ENCODE assay signal across 20 cellular contexts in the genomic region with DNA sequence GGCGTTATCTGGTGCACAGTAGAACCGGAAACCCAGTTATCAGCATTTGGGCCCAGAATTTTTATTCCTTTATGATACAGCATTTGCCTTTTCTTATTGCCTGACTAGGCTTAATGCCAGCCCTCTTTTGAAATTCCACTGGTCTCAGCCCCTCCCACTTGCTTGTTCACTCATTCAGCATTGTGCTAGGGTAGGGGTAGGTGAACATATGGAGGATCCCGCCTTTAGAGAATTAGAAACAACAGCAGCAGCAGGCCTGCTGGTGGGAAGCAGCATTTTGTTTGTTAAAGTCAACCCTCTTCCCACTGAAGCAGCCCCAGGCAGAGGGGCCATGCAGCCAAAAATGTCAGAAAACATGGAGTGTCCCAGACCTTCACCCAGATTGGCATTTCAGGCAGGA.
A peak's percentile ranks its signal among the peaks of the same experiment; 100 is the strongest.
DNase-seq lines count a peak whose midpoint lies in the region; ATAC-seq and TF ChIP-seq lines count a peak whose summit lies in the region.
"Had no signal": no experiment of that assay in that cellular context is flagged by ENCODE, and none has a peak within 500 bp of the region (broad histone marks: within the 10 kb centered on the region; RNA-seq: fewer than 3 reads in every experiment).

No MANE protein-coding gene starts in this region.

- no peaks in the 10 kb centered on the region for H3K23me2 ChIP-seq in H9 (ENCODE audit: insufficient read length, low read depth, low read length, poor library complexity, severe bottlenecking)

- H3K4me1 Mint-ChIP-seq in H9 (peaks cover 5 to 6% of the 10 kb centered on the region in 2 experiments), WTC11 (peaks cover 10% of the 10 kb centered on the region)
- no peaks in the 10 kb centered on the region for H3K4me1 Mint-ChIP-seq in stimulated activated naive CD8-positive, alpha-beta T cell treated with anti-CD3 and anti-CD28 coated beads, Interleukin-15, amount 100 ng/mL, for 72 hours
- no peaks in the 10 kb centered on the region for H3K4me1 Mint-ChIP-seq in activated naive CD8-positive, alpha-beta T cell treated with anti-CD3 and anti-CD28 coated beads, Interleukin-2, amount 50 U/mL, for 24 hours

- no peaks in the 10 kb centered on the region for H3K9me3 ChIP-seq in H9 (ENCODE audit: control insufficient read depth, low read depth, low read length)
- H3K9me3 ChIP-seq: MG63 had no signal

- H2BK15ac ChIP-seq in H9 (ENCODE audit: low read depth, low read length), result no peak overlapping the region

- H2AK5ac ChIP-seq in H9 (ENCODE audit: insufficient read length, low read length), result no peak overlapping the region

- H2AFZ ChIP-seq in H9 (ENCODE audit: low read length), result peak overlapping the region; percentile 6

- H4K20me1 ChIP-seq in H9 (ENCODE audit: control insufficient read depth, insufficient read depth, insufficient read length), result no peaks in the 10 kb centered on the region

- CTCF ChIA-PET in WTC11 (lab: Charles Lee), result no interaction called here

- no peak overlapping the region for H2BK20ac ChIP-seq in H9 (ENCODE audit: low read depth, low read length, poor library complexity, severe bottlenecking)

- H3K9ac ChIP-seq in H9 (ENCODE audit: extremely low read depth, insufficient read length, low read length), result no peak overlapping the region

- H3K4me2 ChIP-seq in H9 (ENCODE audit: insufficient read depth, insufficient read length, low read length), result no peak overlapping the region

- POLR2A ChIA-PET in WTC11 (lab: Charles Lee), result no interaction called here

- H3K27ac Mint-ChIP-seq in H9 (peak overlapping the region in 1 of 3 experiments; percentile 81; a peak in 1 of 7 replicates), WTC11 (no peak overlapping the region)
- H3K27ac Mint-ChIP-seq in stimulated activated naive CD8-positive, alpha-beta T cell treated with anti-CD3 and anti-CD28 coated beads, Interleukin-15, amount 100 ng/mL, for 72 hours, result no peak overlapping the region
- H3K27ac Mint-ChIP-seq in activated naive CD8-positive, alpha-beta T cell treated with anti-CD3 and anti-CD28 coated beads, Interleukin-2, amount 50 U/mL, for 24 hours, result no peak overlapping the region

- H3K18ac ChIP-seq in H9 (ENCODE audit: insufficient read length, low read depth, low read length), result no peak overlapping the region

- ATAC-seq in WTC11, result peak; percentile 83
- no peak for ATAC-seq in HG02610 (IDR thresholded peaks at IDR 0.05; ENCODE audit: unreplicated experiment)
- ATAC-seq in GM21367 (IDR thresholded peaks at IDR 0.05; ENCODE audit: unreplicated experiment), result no peak
- no peak for ATAC-seq in stimulated activated naive CD8-positive, alpha-beta T cell treated with anti-CD3 and anti-CD28 coated beads, Interleukin-15, amount 100 ng/mL, for 72 hours
- ATAC-seq in activated naive CD8-positive, alpha-beta T cell treated with anti-CD3 and anti-CD28 coated beads, Interleukin-2, amount 50 U/mL, for 24 hours, result no peak

- no peak overlapping the region for H3K56ac ChIP-seq in H9 (ENCODE audit: insufficient read length, low read depth, low read length)

- H3T11ph ChIP-seq in H9 (ENCODE audit: low read length), result no peak overlapping the region

- H3K27ac ChIP-seq in H9 (ENCODE audit: insufficient read length, low read depth, low read length), result no peak overlapping the region
- H3K27ac ChIP-seq: SJSA1 had no signal

- H4K8ac ChIP-seq in H9 (replicated peaks; ENCODE audit: insufficient read length, low read depth, low read length), result no peak overlapping the region

- no peaks in the 10 kb centered on the region for H3K79me1 ChIP-seq in H9 (ENCODE audit: insufficient read depth, low read depth, low read length, poor library complexity, severe bottlenecking)

- no peak overlapping the region for H2BK120ac ChIP-seq in H9 (ENCODE audit: low read depth, low read length, poor library complexity, severe bottlenecking)

- WGBS in H9 (ENCODE audit: extremely low coverage, insufficient read length, low lambda C conversion rate), result no CpG with 5 or more reads among the region's 3 CpGs

- TF ChIP-seq CTCF in H9 (conservative IDR thresholded peaks at IDR 0.05) (no peak), WTC11 (IDR thresholded peaks at IDR 0.05) (no peak)

- H3K27me3 ChIP-seq in H9 (ENCODE audit: insufficient read depth, low read length), result no peaks in the 10 kb centered on the region
- H3K27me3 ChIP-seq: MG63, SJSA1 had no signal

- no peak overlapping the region for H4K91ac ChIP-seq in H9 (ENCODE audit: insufficient read length, low read depth, low read length)

- H3K4ac ChIP-seq in H9 (ENCODE audit: low read depth, low read length), result no peak overlapping the region

- H3K23ac ChIP-seq in H9 (ENCODE audit: insufficient read length, low read depth, low read length), result no peak overlapping the region

- H3K4me1 ChIP-seq in H9 (ENCODE audit: insufficient read depth, low read length), result no peaks in the 10 kb centered on the region
- H3K4me1 ChIP-seq: SJSA1 had no signal

- H3K9me3 Mint-ChIP-seq in H9 (no peaks in the 10 kb centered on the region), WTC11 (no peaks in the 10 kb centered on the region)
- peaks cover 11 to 29% of the 10 kb centered on the region in 2 donors for H3K9me3 Mint-ChIP-seq in stimulated activated naive CD8-positive, alpha-beta T cell treated with anti-CD3 and anti-CD28 coated beads, Interleukin-15, amount 100 ng/mL, for 72 hours
- peaks cover 12% of the 10 kb centered on the region for H3K9me3 Mint-ChIP-seq in activated naive CD8-positive, alpha-beta T cell treated with anti-CD3 and anti-CD28 coated beads, Interleukin-2, amount 50 U/mL, for 24 hours

- DNase-seq in DMS 273 (lab: John Stamatoyannopoulos, UW; ENCODE audit: unreplicated experiment), result peak; percentile 60
- no peak for DNase-seq in H9
- peak; percentile 11 for DNase-seq in WTC11 (ENCODE audit: low spot score)
- DNase-seq in iPS-NIHi7 (ENCODE audit: extremely low spot score), result peak; percentile 8
- DNase-seq in stimulated activated naive CD8-positive, alpha-beta T cell treated with anti-CD3 and anti-CD28 coated beads, Interleukin-15, amount 100 ng/mL, for 72 hours, result no peak
- DNase-seq in activated naive CD8-positive, alpha-beta T cell treated with anti-CD3 and anti-CD28 coated beads, Interleukin-2, amount 50 U/mL, for 24 hours, result no peak
- DNase-seq: 8988T, ACHN, Calu3, KBM-7, MG63, NCI-H1105 treated with DMSO at 0.1 percent for 48 hours, NCI-H146, NCI-H1930, NCI-H2107, NCI-H526, Right ventricle myocardium superior had no signal

- H3K4me3 Mint-ChIP-seq in H9 (no peak overlapping the region), WTC11 (no peak overlapping the region)
- no peak overlapping the region for H3K4me3 Mint-ChIP-seq in stimulated activated naive CD8-positive, alpha-beta T cell treated with anti-CD3 and anti-CD28 coated beads, Interleukin-15, amount 100 ng/mL, for 72 hours
- H3K4me3 Mint-ChIP-seq in activated naive CD8-positive, alpha-beta T cell treated with anti-CD3 and anti-CD28 coated beads, Interleukin-2, amount 50 U/mL, for 24 hours, result no peak overlapping the region

- H3K14ac ChIP-seq in H9 (ENCODE audit: insufficient read depth, low read length), result no peak overlapping the region

- H3K36me3 Mint-ChIP-seq in H9 (ENCODE audit: insufficient read depth in 1 of 3, low read depth in 3 of 3) (no peaks in the 10 kb centered on the region), WTC11 (no peaks in the 10 kb centered on the region)
- H3K36me3 Mint-ChIP-seq in activated naive CD8-positive, alpha-beta T cell treated with anti-CD3 and anti-CD28 coated beads, Interleukin-2, amount 50 U/mL, for 24 hours (ENCODE audit: low read depth), result no peaks in the 10 kb centered on the region

- no peak overlapping the region for H2BK5ac ChIP-seq in H9 (ENCODE audit: insufficient read length, low read length)

- H3K27me3 Mint-ChIP-seq in H9 (ENCODE audit: low read depth) (no peaks in the 10 kb centered on the region), WTC11 (ENCODE audit: low read depth) (no peaks in the 10 kb centered on the region)
- no peaks in the 10 kb centered on the region for H3K27me3 Mint-ChIP-seq in stimulated activated naive CD8-positive, alpha-beta T cell treated with anti-CD3 and anti-CD28 coated beads, Interleukin-15, amount 100 ng/mL, for 72 hours
- no peaks in the 10 kb centered on the region for H3K27me3 Mint-ChIP-seq in activated naive CD8-positive, alpha-beta T cell treated with anti-CD3 and anti-CD28 coated beads, Interleukin-2, amount 50 U/mL, for 24 hours

- no peak overlapping the region for H4K5ac ChIP-seq in H9 (ENCODE audit: insufficient read length, low read depth, low read length)

- H2BK12ac ChIP-seq in H9 (ENCODE audit: insufficient read length, low read depth, low read length), result no peak overlapping the region

- H3K79me2 ChIP-seq in H9 (ENCODE audit: insufficient read depth, low read length), result no peaks in the 10 kb centered on the region

TF ChIP-seq in WTC11, 78 proteins besides CTCF, POLR2A, EP300 and RAD21 (continues in another document):
- TF ChIP-seq, protein P1, sequence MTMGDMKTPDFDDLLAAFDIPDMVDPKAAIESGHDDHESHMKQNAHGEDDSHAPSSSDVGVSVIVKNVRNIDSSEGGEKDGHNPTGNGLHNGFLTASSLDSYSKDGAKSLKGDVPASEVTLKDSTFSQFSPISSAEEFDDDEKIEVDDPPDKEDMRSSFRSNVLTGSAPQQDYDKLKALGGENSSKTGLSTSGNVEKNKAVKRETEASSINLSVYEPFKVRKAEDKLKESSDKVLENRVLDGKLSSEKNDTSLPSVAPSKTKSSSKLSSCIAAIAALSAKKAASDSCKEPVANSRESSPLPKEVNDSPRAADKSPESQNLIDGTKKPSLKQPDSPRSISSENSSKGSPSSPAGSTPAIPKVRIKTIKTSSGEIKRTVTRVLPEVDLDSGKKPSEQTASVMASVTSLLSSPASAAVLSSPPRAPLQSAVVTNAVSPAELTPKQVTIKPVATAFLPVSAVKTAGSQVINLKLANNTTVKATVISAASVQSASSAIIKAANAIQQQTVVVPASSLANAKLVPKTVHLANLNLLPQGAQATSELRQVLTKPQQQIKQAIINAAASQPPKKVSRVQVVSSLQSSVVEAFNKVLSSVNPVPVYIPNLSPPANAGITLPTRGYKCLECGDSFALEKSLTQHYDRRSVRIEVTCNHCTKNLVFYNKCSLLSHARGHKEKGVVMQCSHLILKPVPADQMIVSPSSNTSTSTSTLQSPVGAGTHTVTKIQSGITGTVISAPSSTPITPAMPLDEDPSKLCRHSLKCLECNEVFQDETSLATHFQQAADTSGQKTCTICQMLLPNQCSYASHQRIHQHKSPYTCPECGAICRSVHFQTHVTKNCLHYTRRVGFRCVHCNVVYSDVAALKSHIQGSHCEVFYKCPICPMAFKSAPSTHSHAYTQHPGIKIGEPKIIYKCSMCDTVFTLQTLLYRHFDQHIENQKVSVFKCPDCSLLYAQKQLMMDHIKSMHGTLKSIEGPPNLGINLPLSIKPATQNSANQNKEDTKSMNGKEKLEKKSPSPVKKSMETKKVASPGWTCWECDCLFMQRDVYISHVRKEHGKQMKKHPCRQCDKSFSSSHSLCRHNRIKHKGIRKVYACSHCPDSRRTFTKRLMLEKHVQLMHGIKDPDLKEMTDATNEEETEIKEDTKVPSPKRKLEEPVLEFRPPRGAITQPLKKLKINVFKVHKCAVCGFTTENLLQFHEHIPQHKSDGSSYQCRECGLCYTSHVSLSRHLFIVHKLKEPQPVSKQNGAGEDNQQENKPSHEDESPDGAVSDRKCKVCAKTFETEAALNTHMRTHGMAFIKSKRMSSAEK (CRISPR knock-in tag; IDR thresholded peaks at IDR 0.05; ENCODE audit: borderline replicate concordance), result no peak

Comparison
In these comparisons a context has a peak if more than half of its experiments do, and no peak if none do; other contexts are left out.
1. DNase-seq: peak in DMS 273 (single experiment), WTC11 (single experiment) and iPS-NIHi7 (single experiment); none in H9 (single experiment), stimulated activated naive CD8-positive, alpha-beta T cell treated with anti-CD3 and anti-CD28 coated beads, Interleukin-15, amount 100 ng/mL, for 72 hours (0 of 2) and activated naive CD8-positive, alpha-beta T cell treated with anti-CD3 and anti-CD28 coated beads, Interleukin-2, amount 50 U/mL, for 24 hours (single experiment).